In the genomic region with DNA sequence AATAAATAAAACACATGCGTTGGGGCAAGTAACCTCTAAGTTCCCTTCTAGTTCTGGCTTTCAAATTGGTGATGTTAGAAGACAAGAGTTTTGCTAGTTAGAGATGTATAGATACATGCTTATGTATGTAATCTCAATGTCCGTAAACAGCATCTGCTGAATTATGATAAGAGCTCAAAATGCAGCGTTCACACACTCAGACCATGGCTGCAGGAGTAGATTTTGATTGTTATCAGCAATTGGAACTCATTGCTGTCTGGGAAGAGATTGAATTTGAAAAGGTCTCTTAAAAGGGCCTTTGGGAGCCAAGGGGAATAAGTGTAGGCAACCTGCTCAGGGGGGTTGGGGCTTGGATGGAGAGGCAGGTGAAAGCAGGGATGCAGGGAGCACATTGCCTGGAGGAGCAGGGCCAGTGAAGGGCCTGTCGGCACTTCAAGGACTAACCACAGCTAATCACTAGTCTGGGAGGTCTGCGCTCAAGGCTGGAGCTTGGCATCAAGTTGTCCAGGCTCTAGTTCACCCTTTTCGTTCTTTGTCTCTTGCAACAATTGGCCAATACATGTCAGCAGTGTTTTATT, we compare ENCODE assay signal across 13 cellular contexts. TPM values are rescaled to one million over a fixed set of nuclear protein-coding genes. Genes with fewer than 3 reads are reported as not detected.
A peak's percentile ranks its signal among the peaks of the same experiment; 100 is the strongest.
DNase-seq lines count a peak whose midpoint lies in the region; ATAC-seq and TF ChIP-seq lines count a peak whose summit lies in the region.
"Had no signal": no experiment of that assay in that cellular context is flagged by ENCODE, and none has a peak within 500 bp of the region (broad histone marks: within the 10 kb centered on the region; RNA-seq: fewer than 3 reads in every experiment).

No MANE protein-coding gene starts in this region.

- no peaks in the 10 kb centered on the region for H3K79me1 ChIP-seq in neuronal stem cell (ENCODE audit: low read depth, low read length)

- no peak overlapping the region for H3K18ac ChIP-seq in neuronal stem cell (ENCODE audit: low read length)

- BruUV-seq in A673 (replicated peaks; lab: Mats Ljungman, UMichigan): no TSS peak

- DNase-seq in HFFc6 (no peak), neuronal stem cell (ENCODE audit: low spot score) (no peak), hippocampal formation (lab: John Stamatoyannopoulos, UW) (no peak), A673 (ENCODE audit: low spot score) (no peak)
- no peak for DNase-seq in activated CD8-positive, alpha-beta memory T cell treated with anti-CD3 and anti-CD28 coated beads, Interleukin-2, amount 10 ng/mL, durations not matched to agents 7 days and 5 days
- DNase-seq: NK-92 treated with Interleukin-12 subunit alpha and Interleukin-12 subunit beta, amount 100 ng/mL, for 24 hours had no signal

- no peak overlapping the region for H2BK15ac ChIP-seq in neuronal stem cell (ENCODE audit: low read length)

- H3K4me1 Mint-ChIP-seq in HFFc6 (ENCODE audit: low read depth): peaks cover 4% of the 10 kb centered on the region; the same call in 1 of the 2 replicates
- H3K4me1 Mint-ChIP-seq in activated CD8-positive, alpha-beta memory T cell treated with anti-CD3 and anti-CD28 coated beads, Interleukin-2, amount 10 ng/mL, durations not matched to agents 7 days and 5 days: peaks cover 4% of the 10 kb centered on the region

- TF ChIP-seq CTCF in HFFc6 (IDR thresholded peaks at IDR 0.05) (no peak), A673 (conservative IDR thresholded peaks at IDR 0.05; ENCODE audit: low read depth, low read length) (no peak)

- H3K27me3 ChIP-seq in BLaER1 treated with 17β-estradiol and CSF1 and Interleukin-3, amounts not matched to agents 10 nM and 100 nM: no peaks in the 10 kb centered on the region; a peak in 1 of 22 replicates
- no peaks in the 10 kb centered on the region for H3K27me3 ChIP-seq in duodenal mucosa (ENCODE audit: control insufficient read depth in 1 of 2, insufficient read depth in 2 of 2, low read length in 2 of 2)
- peaks cover 0 to 30% (median 0%) of the 10 kb centered on the region in 3 experiments for H3K27me3 ChIP-seq in neuronal stem cell (ENCODE audit: control insufficient read depth in 3 of 3, insufficient read depth in 3 of 3, low read depth in 1 of 3, low read length in 3 of 3)
- H3K27me3 ChIP-seq in A673 (replicated peaks; ENCODE audit: insufficient read depth, low read depth, low read length, poor library complexity): peaks cover 43% of the 10 kb centered on the region

- H3K14ac ChIP-seq in neuronal stem cell (ENCODE audit: low read length): no peak overlapping the region

- H2AFZ ChIP-seq in neuronal stem cell (ENCODE audit: low read length): peak overlapping the region; percentile 79

- peaks cover 6 to 11% (median 10%) of the 10 kb centered on the region in 11 experiments for H3K9me3 ChIP-seq in BLaER1 treated with 17β-estradiol and CSF1 and Interleukin-3, amounts not matched to agents 10 nM and 100 nM (replicated peaks in 1 of 11)
- H3K9me3 ChIP-seq in duodenal mucosa (ENCODE audit: control insufficient read depth in 1 of 2, low read length in 2 of 2) (no peaks in the 10 kb centered on the region), neuronal stem cell (replicated peaks in 1 of 2; ENCODE audit: control insufficient read depth in 2 of 2, insufficient read depth in 1 of 2, low read depth in 1 of 2, low read length in 2 of 2) (peaks cover 0 to 1% of the 10 kb centered on the region in 2 donors), A673 (ENCODE audit: low read depth, low read length, poor library complexity, severe bottlenecking) (no peaks in the 10 kb centered on the region)

- CTCF ChIA-PET in A673 (lab: Charles Lee): interaction anchor here (0.5 to 6.3 kb wide), 15 partner anchors 9 to 273 kb away, joined by 3 to 115 read pairs (median 4); no protein-coding TSS in a partner anchor
- CTCF ChIA-PET in activated CD8-positive, alpha-beta memory T cell treated with anti-CD3 and anti-CD28 coated beads, Interleukin-2, amount 10 ng/mL, durations not matched to agents 7 days and 5 days (lab: Charles Lee): interaction anchor here (0.7 to 9.6 kb wide), 20 partner anchors 7 to 275 kb away, joined by 3 to 105 read pairs (median 5); no protein-coding TSS in a partner anchor

- H4K8ac ChIP-seq in neuronal stem cell (ENCODE audit: low read depth, low read length): no peak overlapping the region

- H2BK5ac ChIP-seq in neuronal stem cell (ENCODE audit: low read length): no peak overlapping the region

- peak overlapping the region in 10 of 11 experiments; percentile 11 to 60 (median 37); a peak in 12 of 22 replicates for H3K9ac ChIP-seq in BLaER1 treated with 17β-estradiol and CSF1 and Interleukin-3, amounts not matched to agents 10 nM and 100 nM
- no peak overlapping the region for H3K9ac ChIP-seq in duodenal mucosa (ENCODE audit: low read depth in 1 of 2, low read length in 2 of 2)
- no peak overlapping the region for H3K9ac ChIP-seq in neuronal stem cell (ENCODE audit: low read depth, low read length, poor library complexity)

- H4K20me1 ChIP-seq in BLaER1 treated with 17β-estradiol and CSF1 and Interleukin-3, amounts not matched to agents 10 nM and 100 nM: no peaks in the 10 kb centered on the region

- POLR2A ChIA-PET in A673 (lab: Charles Lee; ENCODE audit: low non-redundant PET): no interaction called here

- peaks cover 0 to 3% (median 0%) of the 10 kb centered on the region in 11 experiments; a peak in 2 of 22 replicates for H3K36me3 ChIP-seq in BLaER1 treated with 17β-estradiol and CSF1 and Interleukin-3, amounts not matched to agents 10 nM and 100 nM
- no peaks in the 10 kb centered on the region for H3K36me3 ChIP-seq in duodenal mucosa (ENCODE audit: control insufficient read depth in 1 of 2, insufficient read depth in 2 of 2, low read length in 2 of 2)
- no peaks in the 10 kb centered on the region for H3K36me3 ChIP-seq in neuronal stem cell (replicated peaks in 1 of 2; ENCODE audit: control insufficient read depth in 2 of 2, insufficient read depth in 2 of 2, low read length in 2 of 2)
- H3K36me3 ChIP-seq in A673 (ENCODE audit: insufficient read depth, low read length, poor library complexity, severe bottlenecking): no peaks in the 10 kb centered on the region
- H3K36me3 ChIP-seq: brain microvascular endothelial cell had no signal

- H4K91ac ChIP-seq in neuronal stem cell (ENCODE audit: low read depth, low read length, poor library complexity): no peak overlapping the region

- H3K4me2 ChIP-seq in BLaER1 treated with 17β-estradiol and CSF1 and Interleukin-3, amounts not matched to agents 10 nM and 100 nM: peak overlapping the region; percentile 74 to 98 (median 86)
- H3K4me2 ChIP-seq in neuronal stem cell (ENCODE audit: insufficient read depth, low read length, poor library complexity, severe bottlenecking): no peak overlapping the region

- intact Hi-C loops in A673 (cut with micrococcal nuclease; ENCODE audit: unreplicated experiment): no loop called here

- no peak overlapping the region for H3K23ac ChIP-seq in neuronal stem cell (ENCODE audit: low read depth, low read length, poor library complexity)

- H3K4me1 ChIP-seq in BLaER1 treated with 17β-estradiol and CSF1 and Interleukin-3, amounts not matched to agents 10 nM and 100 nM: peaks cover 6 to 55% (median 42%) of the 10 kb centered on the region in 10 experiments; a peak in 18 of 20 replicates
- H3K4me1 ChIP-seq in duodenal mucosa (ENCODE audit: control insufficient read depth in 1 of 2, insufficient read depth in 2 of 2, low read length in 2 of 2) (peaks cover 4 to 5% of the 10 kb centered on the region in 2 donors), neuronal stem cell (ENCODE audit: control insufficient read depth in 2 of 2, insufficient read depth in 1 of 2, low read depth in 1 of 2, low read length in 2 of 2) (no peaks in the 10 kb centered on the region), A673 (ENCODE audit: insufficient read depth, low read length, poor library complexity, severe bottlenecking) (no peaks in the 10 kb centered on the region)

- H2BK12ac ChIP-seq in neuronal stem cell (ENCODE audit: low read length): no peak overlapping the region

- no CpG with 5 or more reads among the region's 6 CpGs for WGBS in neuronal stem cell (ENCODE audit: extremely low coverage in 2 of 2, insufficient read length in 2 of 2, insufficient replicate concordance in 1 of 2), 2 donors

- ATAC-seq in HG02763 (IDR thresholded peaks at IDR 0.05; ENCODE audit: unreplicated experiment): no peak
- no peak for ATAC-seq in activated CD8-positive, alpha-beta memory T cell treated with anti-CD3 and anti-CD28 coated beads, Interleukin-2, amount 10 ng/mL, durations not matched to agents 7 days and 5 days

- no peak overlapping the region for H2BK120ac ChIP-seq in neuronal stem cell (ENCODE audit: low read depth, low read length)

- no peak overlapping the region for H3K27ac Mint-ChIP-seq in HFFc6
- H3K27ac Mint-ChIP-seq in activated CD8-positive, alpha-beta memory T cell treated with anti-CD3 and anti-CD28 coated beads, Interleukin-2, amount 10 ng/mL, durations not matched to agents 7 days and 5 days: no peak overlapping the region
- H3K27ac Mint-ChIP-seq: activated T-helper 2 cell treated with anti-CD3 and anti-CD28 coated beads, Interferon-gamma antibody, Interleukin-2, Interleukin-4, amounts not matched to agents 10 μg/mL and 5 μg/mL and 100 μg/mL, durations not matched to agents 14 hours and 24 hours and 36 hours; IgD-negative memory B cell had no signal

- H3K4me3 ChIP-seq in BLaER1 treated with 17β-estradiol and CSF1 and Interleukin-3, amounts not matched to agents 10 nM and 100 nM: peak overlapping the region; percentile 44 to 69 (median 52); a peak in 18 of 20 replicates
- H3K4me3 ChIP-seq in duodenal mucosa (ENCODE audit: low read depth in 1 of 2, low read length in 2 of 2) (peak overlapping the region; percentile 60 to 67), neuronal stem cell (ENCODE audit: low read length in 2 of 2) (no peak overlapping the region), A673 (ENCODE audit: low read depth, low read length, poor library complexity, severe bottlenecking) (no peak overlapping the region)

- peak overlapping the region; percentile 80; the same call in 1 of the 2 replicates for H3K4me3 Mint-ChIP-seq in HFFc6
- no peak overlapping the region for H3K4me3 Mint-ChIP-seq in activated CD8-positive, alpha-beta memory T cell treated with anti-CD3 and anti-CD28 coated beads, Interleukin-2, amount 10 ng/mL, durations not matched to agents 7 days and 5 days

- 0 out of 22 replicates have a peak overlapping the region, but pooled peaks of 1 of the 11 experiments have one; percentile 15 for H3K27ac ChIP-seq in BLaER1 treated with 17β-estradiol and CSF1 and Interleukin-3, amounts not matched to agents 10 nM and 100 nM
- no peak overlapping the region for H3K27ac ChIP-seq in duodenal mucosa (ENCODE audit: low read depth, low read length)
- H3K27ac ChIP-seq in neuronal stem cell (replicated peaks; ENCODE audit: low read length): no peak overlapping the region
- H3K27ac ChIP-seq in A673 (ENCODE audit: low read depth, low read length, poor library complexity, severe bottlenecking): no peak overlapping the region
- H3K27ac ChIP-seq: brain microvascular endothelial cell had no signal

- peaks cover 11% of the 10 kb centered on the region for H3K27me3 Mint-ChIP-seq in HFFc6 (ENCODE audit: insufficient read depth)
- H3K27me3 Mint-ChIP-seq in activated CD8-positive, alpha-beta memory T cell treated with anti-CD3 and anti-CD28 coated beads, Interleukin-2, amount 10 ng/mL, durations not matched to agents 7 days and 5 days: peaks cover 40% of the 10 kb centered on the region

- H3K9me3 Mint-ChIP-seq in HFFc6: no peaks in the 10 kb centered on the region
- H3K9me3 Mint-ChIP-seq in activated CD8-positive, alpha-beta memory T cell treated with anti-CD3 and anti-CD28 coated beads, Interleukin-2, amount 10 ng/mL, durations not matched to agents 7 days and 5 days (ENCODE audit: low read depth): no peaks in the 10 kb centered on the region

- H2AK5ac ChIP-seq in neuronal stem cell (ENCODE audit: low read depth, low read length): no peak overlapping the region

- H3K36me3 Mint-ChIP-seq in HFFc6 (ENCODE audit: low read depth): no peaks in the 10 kb centered on the region
- peaks cover under 1% of the 10 kb centered on the region for H3K36me3 Mint-ChIP-seq in activated CD8-positive, alpha-beta memory T cell treated with anti-CD3 and anti-CD28 coated beads, Interleukin-2, amount 10 ng/mL, durations not matched to agents 7 days and 5 days
- H3K36me3 Mint-ChIP-seq: IgD-negative memory B cell had no signal

- no peak overlapping the region for H3K4ac ChIP-seq in neuronal stem cell (ENCODE audit: low read length)

RNA-seq across cellular contexts. Expression of a gene that starts 2.7 kb away (rescaled TPM):
- total RNA-seq in HFFc6 (2021; fragmentation: NEBNext Ultra II Directional; extraction: Animal tissue kit (Norgen Biotek cat#: 25700)): under 1 TPM; 0.09 to 0.58 (median 0.29) TPM
- 0.56 TPM for polyA plus RNA-seq in neuronal stem cell (2013, experiment 1 of 2)
- 0.42 TPM for polyA plus RNA-seq in neuronal stem cell (2013, experiment 2 of 2)
- 0.07 and 0.11 TPM in 2 replicates for total RNA-seq in A673 (2021)
- under 1 TPM; 0.32 to 0.40 TPM for total RNA-seq in activated CD8-positive, alpha-beta memory T cell treated with anti-CD3 and anti-CD28 coated beads, Interleukin-2, amount 10 ng/mL, durations not matched to agents 7 days and 5 days

RNA-seq across cellular contexts. Expression of a gene that starts 29.2 kb away (rescaled TPM):
- 10 to 100 TPM; 14.3 to 22.2 (median 18.4) TPM for total RNA-seq in HFFc6 (2021; fragmentation: NEBNext Ultra II Directional; extraction: Animal tissue kit (Norgen Biotek cat#: 25700))
- polyA plus RNA-seq in neuronal stem cell (2013, experiment 1 of 2): 79.0 TPM
- 76.6 TPM for polyA plus RNA-seq in neuronal stem cell (2013, experiment 2 of 2)
- 25.3 and 30.3 TPM in 2 replicates for total RNA-seq in A673 (2021)
- 1 to 10 TPM; 1.1 to 2.0 TPM for total RNA-seq in activated CD8-positive, alpha-beta memory T cell treated with anti-CD3 and anti-CD28 coated beads, Interleukin-2, amount 10 ng/mL, durations not matched to agents 7 days and 5 days
- polyA plus RNA-seq: IgD-negative memory B cell had no signal

RNA-seq across cellular contexts. Expression of a gene that starts 32.9 kb away (rescaled TPM):
- not detected for total RNA-seq in HFFc6 (2021; fragmentation: NEBNext Ultra II Directional; extraction: Animal tissue kit (Norgen Biotek cat#: 25700))
- polyA plus RNA-seq in neuronal stem cell (2013, experiment 1 of 2): not detected
- polyA plus RNA-seq in neuronal stem cell (2013, experiment 2 of 2): not detected
- not detected in 2 replicates for total RNA-seq in A673 (2021)
- not detected for total RNA-seq in activated CD8-positive, alpha-beta memory T cell treated with anti-CD3 and anti-CD28 coated beads, Interleukin-2, amount 10 ng/mL, durations not matched to agents 7 days and 5 days
- total RNA-seq: activated T-helper 2 cell treated with anti-CD3 and anti-CD28 coated beads, Interferon-gamma antibody, Interleukin-2, Interleukin-4, amounts not matched to agents 10 μg/mL and 5 μg/mL and 100 μg/mL, durations not matched to agents 14 hours and 24 hours and 36 hours; temporal lobe had no signal
- polyA plus RNA-seq: IgD-negative memory B cell had no signal

RNA-seq across cellular contexts. Expression of a gene that starts 55.0 kb away (rescaled TPM):
- total RNA-seq in HFFc6 (2021; fragmentation: NEBNext Ultra II Directional; extraction: Animal tissue kit (Norgen Biotek cat#: 25700)): 1 to 10 TPM; 7.9 to 9.5 (median 8.3) TPM
- 9.6 TPM for polyA plus RNA-seq in neuronal stem cell (2013, experiment 1 of 2)
- polyA plus RNA-seq in neuronal stem cell (2013, experiment 2 of 2): 10.0 TPM
- total RNA-seq in A673 (2021): 25.5 and 28.6 TPM in 2 replicates
- total RNA-seq in activated CD8-positive, alpha-beta memory T cell treated with anti-CD3 and anti-CD28 coated beads, Interleukin-2, amount 10 ng/mL, durations not matched to agents 7 days and 5 days: 10 to 100 TPM in 1 of 2 experiments, 1 to 10 TPM in 1; 9.1 to 10.9 TPM

Comparison
In these comparisons a context has a peak if more than half of its experiments do, and no peak if none do; other contexts are left out.
1. H3K4me3 ChIP-seq: peak in BLaER1 treated with 17β-estradiol and CSF1 and Interleukin-3, amounts not matched to agents 10 nM and 100 nM (10 of 10) and duodenal mucosa (2 of 2); none in neuronal stem cell (0 of 2) and A673 (single experiment).
2. H3K9ac ChIP-seq: peak in BLaER1 treated with 17β-estradiol and CSF1 and Interleukin-3, amounts not matched to agents 10 nM and 100 nM (10 of 11); none in duodenal mucosa (0 of 2) and neuronal stem cell (single experiment).